In the genomic region with DNA sequence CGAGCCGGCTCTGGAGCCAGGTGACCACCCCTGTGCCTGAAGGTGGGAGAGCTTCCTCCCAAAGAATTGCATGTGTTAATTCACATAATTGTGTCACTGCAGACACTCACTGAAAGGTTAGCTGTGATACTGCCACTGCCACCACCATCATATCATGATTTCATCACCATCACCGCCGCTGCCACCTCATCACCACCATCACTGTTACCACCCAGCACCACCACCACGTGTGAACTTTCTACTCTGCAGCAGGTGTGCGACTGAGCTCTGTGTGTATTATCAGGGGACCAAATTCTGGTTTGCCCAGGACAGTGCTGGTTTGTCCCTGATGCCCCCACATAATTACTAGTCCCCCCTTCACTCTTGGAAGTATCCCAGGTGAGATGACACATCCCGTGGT, we compare ENCODE assay signal across 17 cellular contexts. TPM values are rescaled to one million over a fixed set of nuclear protein-coding genes. Genes with fewer than 3 reads are reported as not detected.
A peak's percentile ranks its signal among the peaks of the same experiment; 100 is the strongest.
DNase-seq lines count a peak whose midpoint lies in the region; ATAC-seq and TF ChIP-seq lines count a peak whose summit lies in the region.
"Had no signal": no experiment of that assay in that cellular context is flagged by ENCODE, and none has a peak within 500 bp of the region (broad histone marks: within the 10 kb centered on the region; RNA-seq: fewer than 3 reads in every experiment).

No MANE protein-coding gene starts in this region.

- DNase-seq in activated CD4-positive, alpha-beta T cell treated with anti-CD3 and anti-CD28 coated beads for 36 hours: peak; percentile 63
- no peak for DNase-seq in activated CD4-positive, alpha-beta T cell treated with anti-CD3 and anti-CD28 coated beads for 4 hours
- DNase-seq in Calu3: no peak
- DNase-seq in osteoblast (ENCODE audit: insufficient read length, low spot score, missing footprints): peak; percentile 63
- no peak for DNase-seq in activated gamma-delta T cell (lab: John Stamatoyannopoulos, UW)
- no peak for DNase-seq in left lobe of liver (ENCODE audit: low spot score)
- DNase-seq: activated CD4-positive, alpha-beta T cell treated with anti-CD3 and anti-CD28 coated beads, Interleukin-2, amount 10 ng/mL, durations not matched to agents 24 days and 14 days; body of pancreas; CD4-positive, alpha-beta T cell; esophagus squamous epithelium; NCI-H524; SJCRH30 had no signal

- CTCF ChIA-PET in activated CD4-positive, alpha-beta T cell treated with anti-CD3 and anti-CD28 coated beads for 36 hours (lab: Charles Lee): interaction anchor here (0.7 to 6.8 kb wide), 4 partner anchors 37 to 150 kb away, joined by 3 to 90 read pairs (median 20); no protein-coding TSS in a partner anchor
- CTCF ChIA-PET in Calu3 (lab: Charles Lee): interaction anchor here (0.9 to 1.0 kb wide), 2 partner anchors 9 to 77 kb away, joined by 3 to 4 read pairs; no protein-coding TSS in a partner anchor

- POLR2A ChIA-PET in activated CD4-positive, alpha-beta T cell treated with anti-CD3 and anti-CD28 coated beads for 36 hours (lab: Charles Lee): no interaction called here

- no peak overlapping the region for H3K4me3 ChIP-seq in osteoblast (ENCODE audit: insufficient read depth, low read length)
- H3K4me3 ChIP-seq: body of pancreas, esophagus squamous epithelium, SJCRH30 had no signal

- H3K9me3 Mint-ChIP-seq in activated CD4-positive, alpha-beta T cell treated with anti-CD3 and anti-CD28 coated beads for 36 hours (ENCODE audit: low read depth): no peaks in the 10 kb centered on the region
- H3K9me3 Mint-ChIP-seq in Calu3 (ENCODE audit: low read depth, unreplicated experiment) (no peaks in the 10 kb centered on the region), brain (no peaks in the 10 kb centered on the region)
- H3K9me3 Mint-ChIP-seq: activated CD4-positive, alpha-beta T cell treated with anti-CD3 and anti-CD28 coated beads, Interleukin-2, amount 10 ng/mL, durations not matched to agents 24 days and 14 days; CD4-positive, alpha-beta T cell had no signal

- no peaks in the 10 kb centered on the region for H3K36me3 Mint-ChIP-seq in activated CD4-positive, alpha-beta T cell treated with anti-CD3 and anti-CD28 coated beads for 36 hours (ENCODE audit: low read depth)
- peaks cover 83% of the 10 kb centered on the region for H3K36me3 Mint-ChIP-seq in Calu3 (ENCODE audit: insufficient read depth, unreplicated experiment)
- H3K36me3 Mint-ChIP-seq in brain: peaks cover 34% of the 10 kb centered on the region

- TF ChIP-seq CTCF in Calu3 (IDR thresholded peaks at IDR 0.05; ENCODE audit: unreplicated experiment) (no peak), brain (conservative IDR thresholded peaks at IDR 0.05) (no peak), osteoblast (IDR thresholded peaks at IDR 0.05; ENCODE audit: extremely low read depth, low read depth, low read length) (no peak)

- H4K20me1 ChIP-seq in osteoblast (ENCODE audit: insufficient read depth, low read length): peaks cover 58% of the 10 kb centered on the region

- H3K4me1 ChIP-seq in osteoblast (ENCODE audit: insufficient read depth, low read length): peaks cover 24% of the 10 kb centered on the region

- H2AFZ ChIP-seq in osteoblast (ENCODE audit: low read length): no peak overlapping the region

- H3K79me2 ChIP-seq in osteoblast (ENCODE audit: insufficient read depth, low read length): peaks cover 94% of the 10 kb centered on the region

- H3K4me1 Mint-ChIP-seq in activated CD4-positive, alpha-beta T cell treated with anti-CD3 and anti-CD28 coated beads for 36 hours: peaks cover 2% of the 10 kb centered on the region
- peaks cover 40% of the 10 kb centered on the region for H3K4me1 Mint-ChIP-seq in Calu3 (ENCODE audit: low read depth, unreplicated experiment)
- peaks cover 35% of the 10 kb centered on the region for H3K4me1 Mint-ChIP-seq in brain

- H3K4me3 Mint-ChIP-seq in activated CD4-positive, alpha-beta T cell treated with anti-CD3 and anti-CD28 coated beads for 36 hours: no peak overlapping the region
- H3K4me3 Mint-ChIP-seq in Calu3 (ENCODE audit: low read depth, unreplicated experiment) (no peak overlapping the region), brain (no peak overlapping the region)
- H3K4me3 Mint-ChIP-seq: activated CD4-positive, alpha-beta T cell treated with anti-CD3 and anti-CD28 coated beads, Interleukin-2, amount 10 ng/mL, durations not matched to agents 24 days and 14 days; CD4-positive, alpha-beta T cell had no signal

- no peaks in the 10 kb centered on the region for H3K9me3 ChIP-seq in osteoblast (ENCODE audit: low read depth, low read length)
- H3K9me3 ChIP-seq: body of pancreas, esophagus squamous epithelium, SJCRH30 had no signal

- no peak overlapping the region for H3K4me2 ChIP-seq in osteoblast (ENCODE audit: insufficient read depth, low read length)

- H3K36me3 ChIP-seq in osteoblast (ENCODE audit: insufficient read depth, low read length): peaks cover 80% of the 10 kb centered on the region

- BruUV-seq in Calu3 (replicated peaks; lab: Mats Ljungman, UMichigan): no TSS peak

- no peaks in the 10 kb centered on the region for H3K27me3 ChIP-seq in osteoblast (ENCODE audit: insufficient read depth, low read length)
- H3K27me3 ChIP-seq: body of pancreas, esophagus squamous epithelium, SJCRH30 had no signal

- intact Hi-C loops in activated CD4-positive, alpha-beta T cell treated with anti-CD3 and anti-CD28 coated beads for 36 hours (cut with DNase I, micrococcal nuclease): loop anchor here in 1 of 2 experiments (10.0 kb wide), 1 partner anchor 529 kb away; no protein-coding TSS in a partner anchor
- intact Hi-C loops in Calu3 (cut with micrococcal nuclease; ENCODE audit: unreplicated experiment): no loop called here

- peak overlapping the region; percentile 23 for H3K27ac ChIP-seq in osteoblast (ENCODE audit: low read depth, low read length)
- H3K27ac ChIP-seq: esophagus squamous epithelium, SJCRH30 had no signal

- H3K27ac Mint-ChIP-seq in activated CD4-positive, alpha-beta T cell treated with anti-CD3 and anti-CD28 coated beads for 36 hours: no peak overlapping the region
- H3K27ac Mint-ChIP-seq in Calu3 (ENCODE audit: unreplicated experiment) (peak overlapping the region; percentile 34), brain (peak overlapping the region; percentile 8 to 84 (median 78))
- H3K27ac Mint-ChIP-seq: activated CD4-positive, alpha-beta T cell treated with anti-CD3 and anti-CD28 coated beads, Interleukin-2, amount 10 ng/mL, durations not matched to agents 24 days and 14 days; CD4-positive, alpha-beta T cell had no signal

- peak; percentile 65 for ATAC-seq in activated CD4-positive, alpha-beta T cell treated with anti-CD3 and anti-CD28 coated beads for 36 hours
- ATAC-seq in GM21515 (IDR thresholded peaks at IDR 0.05; ENCODE audit: unreplicated experiment): no peak
- no peak for ATAC-seq in left lobe of liver
- ATAC-seq: body of pancreas had no signal

- no peaks in the 10 kb centered on the region for H3K27me3 Mint-ChIP-seq in activated CD4-positive, alpha-beta T cell treated with anti-CD3 and anti-CD28 coated beads for 36 hours
- H3K27me3 Mint-ChIP-seq in Calu3 (ENCODE audit: unreplicated experiment) (no peaks in the 10 kb centered on the region), brain (peaks cover 2% of the 10 kb centered on the region)
- H3K27me3 Mint-ChIP-seq: CD4-positive, alpha-beta T cell had no signal

RNA-seq across cellular contexts. Expression of gene BCAR1, which starts 15.2 kb away (rescaled TPM):
- 1 to 10 TPM in 1 of 2 experiments, under 1 TPM in 1; 0.98 to 1.7 TPM for total RNA-seq in activated CD4-positive, alpha-beta T cell treated with anti-CD3 and anti-CD28 coated beads for 36 hours
- total RNA-seq in Calu3 (2022) (153 and 168 TPM in 2 replicates), osteoblast (66.9 and 75.3 TPM in 2 replicates), left lobe of liver (39.2 TPM)
- polyA plus RNA-seq in brain (ENCODE audit: insufficient read depth, low read depth, low replicate concordance): 76.8 TPM
- total RNA-seq: T-helper 2 cell treated with Interferon-gamma antibody and Interleukin-4, amounts not matched to agents 100 ng/mL and 5 ng/mL, for 36 hours had no signal

RNA-seq across cellular contexts. Expression of gene CTRB1, which starts 17.4 kb away (rescaled TPM):
- not detected for total RNA-seq in activated CD4-positive, alpha-beta T cell treated with anti-CD3 and anti-CD28 coated beads for 36 hours
- total RNA-seq in Calu3 (2022) (not detected in 2 replicates), osteoblast (not detected in 2 replicates), left lobe of liver (9.7 TPM)
- polyA plus RNA-seq in brain (ENCODE audit: insufficient read depth, low read depth, low replicate concordance): not detected
- total RNA-seq: A673; activated CD4-positive, alpha-beta T cell treated with anti-CD3 and anti-CD28 coated beads, Interleukin-2, amount 10 ng/mL, durations not matched to agents 24 days and 14 days; CD4-positive, alpha-beta T cell; esophagus squamous epithelium; SJCRH30; T-helper 2 cell treated with Interferon-gamma antibody and Interleukin-4, amounts not matched to agents 100 ng/mL and 5 ng/mL, for 36 hours had no signal
- polyA plus RNA-seq: neural cell had no signal

RNA-seq across cellular contexts. Expression of gene CTRB2, which starts 29.3 kb away (rescaled TPM):
- not detected for total RNA-seq in activated CD4-positive, alpha-beta T cell treated with anti-CD3 and anti-CD28 coated beads for 36 hours
- total RNA-seq in Calu3 (2022) (0.76 TPM in 1 of 2 replicates, not detected in the other), osteoblast (not detected in 2 replicates), left lobe of liver (12.7 TPM)
- not detected for polyA plus RNA-seq in brain (ENCODE audit: insufficient read depth, low read depth, low replicate concordance)
- total RNA-seq: A673; activated CD4-positive, alpha-beta T cell treated with anti-CD3 and anti-CD28 coated beads, Interleukin-2, amount 10 ng/mL, durations not matched to agents 24 days and 14 days; CD4-positive, alpha-beta T cell; esophagus squamous epithelium; SJCRH30; T-helper 2 cell treated with Interferon-gamma antibody and Interleukin-4, amounts not matched to agents 100 ng/mL and 5 ng/mL, for 36 hours had no signal
- polyA plus RNA-seq: neural cell had no signal

Comparison
In these comparisons a context has a peak if more than half of its experiments do, and no peak if none do; other contexts are left out.
1. DNase-seq: peak in activated CD4-positive, alpha-beta T cell treated with anti-CD3 and anti-CD28 coated beads for 36 hours (single experiment) and osteoblast (single experiment); none in activated CD4-positive, alpha-beta T cell treated with anti-CD3 and anti-CD28 coated beads for 4 hours (0 of 2), Calu3 (single experiment), activated gamma-delta T cell (single experiment) and left lobe of liver (single experiment).
2. RNA of gene BCAR1, which starts 15.2 kb away (total RNA-seq): 153 to 168 TPM in Calu3, 66.9 to 75.3 TPM in osteoblast and 39.2 TPM in left lobe of liver (single experiment); 0.98 to 1.7 TPM in activated CD4-positive, alpha-beta T cell treated with anti-CD3 and anti-CD28 coated beads for 36 hours; every median in the first group is over 10 times any median in the second.
3. RNA of gene CTRB1, which starts 17.4 kb away (total RNA-seq): 9.7 TPM in left lobe of liver (single experiment); not detected in activated CD4-positive, alpha-beta T cell treated with anti-CD3 and anti-CD28 coated beads for 36 hours, not detected in Calu3 and not detected in osteoblast; every median in the first group is over 10 times any median in the second.